Comparison of ENCODE assay signal across 20 cellular contexts in genomic region chr5:126055348-126055729, GRCh38.
DNase-seq lines count a peak whose midpoint lies in the region; ATAC-seq and TF ChIP-seq lines count a peak whose summit lies in the region.
"Had no signal": no experiment of that assay in that cellular context is flagged by ENCODE, and none has a peak within 500 bp of the region (broad histone marks: within the 10 kb centered on the region; RNA-seq: fewer than 3 reads in every experiment).

No MANE protein-coding gene starts in this region.

- H3K4me3 ChIP-seq in vagina = no peak overlapping the region
- H3K4me3 ChIP-seq: lower lobe of right lung, prostate gland had no signal

- DNase-seq in HEK293T (ENCODE audit: extremely low spot score) = peak; percentile 22
- peak; percentile 64 for DNase-seq in NCI-H1105 treated with DMSO at 0.1 percent for 48 hours (lab: John Stamatoyannopoulos, UW)
- peak; percentile 61 to 62 for DNase-seq in SHP77 (lab: John Stamatoyannopoulos, UW)
- peak; percentile 50 for DNase-seq in left kidney (ENCODE audit: low read depth, low spot score)
- no peak for DNase-seq in activated CD4-positive, alpha-beta T cell treated with anti-CD3 and anti-CD28 coated beads for 36 hours
- DNase-seq in vagina (ENCODE audit: extremely low spot score in 2 of 2) = no peak
- DNase-seq: activated CD4-positive, CD25-positive, alpha-beta regulatory T cell; activated CD8-positive, alpha-beta memory T cell treated with anti-CD3 and anti-CD28 coated beads, Interleukin-2, amount 10 ng/mL, durations not matched to agents 7 days and 5 days; activated effector memory CD4-positive, alpha-beta T cell treated with anti-CD3 and anti-CD28 coated beads, Interleukin-2, amount 50 U/mL, for 16 hours; anterior cingulate cortex; IMR-90; lower lobe of right lung; NCI-H82; RPMI8226; T-helper 1 cell had no signal

- no peaks in the 10 kb centered on the region for H3K27me3 Mint-ChIP-seq in activated CD4-positive, alpha-beta T cell treated with anti-CD3 and anti-CD28 coated beads for 36 hours
- H3K27me3 Mint-ChIP-seq: activated CD8-positive, alpha-beta memory T cell treated with anti-CD3 and anti-CD28 coated beads, Interleukin-2, amount 10 ng/mL, durations not matched to agents 7 days and 5 days had no signal

- H3K36me3 ChIP-seq in vagina = no peaks in the 10 kb centered on the region
- H3K36me3 ChIP-seq: lower lobe of right lung, prostate gland had no signal

- intact Hi-C loops in activated CD4-positive, alpha-beta T cell treated with anti-CD3 and anti-CD28 coated beads for 36 hours (cut with DNase I, micrococcal nuclease) = no loop called here
- intact Hi-C loops in vagina (cut with DNase I) = no loop called here

- ATAC-seq in activated CD4-positive, alpha-beta T cell treated with anti-CD3 and anti-CD28 coated beads for 36 hours = no peak
- ATAC-seq in HG03108 (IDR thresholded peaks at IDR 0.05; ENCODE audit: unreplicated experiment) = no peak
- ATAC-seq: activated CD8-positive, alpha-beta memory T cell treated with anti-CD3 and anti-CD28 coated beads, Interleukin-2, amount 10 ng/mL, durations not matched to agents 7 days and 5 days; HCT116; lower lobe of right lung had no signal

- no peaks in the 10 kb centered on the region for H3K27me3 ChIP-seq in vagina
- H3K27me3 ChIP-seq: foreskin keratinocyte had no signal

- no peaks in the 10 kb centered on the region for H3K4me1 Mint-ChIP-seq in activated CD4-positive, alpha-beta T cell treated with anti-CD3 and anti-CD28 coated beads for 36 hours
- H3K4me1 Mint-ChIP-seq: activated CD8-positive, alpha-beta memory T cell treated with anti-CD3 and anti-CD28 coated beads, Interleukin-2, amount 10 ng/mL, durations not matched to agents 7 days and 5 days; B cell had no signal

- CTCF ChIA-PET in HEK293T (lab: Yijun Ruan, JAX) = no interaction called here
- CTCF ChIA-PET in activated CD4-positive, alpha-beta T cell treated with anti-CD3 and anti-CD28 coated beads for 36 hours (lab: Charles Lee) = no interaction called here

- H3K4me3 Mint-ChIP-seq in activated CD4-positive, alpha-beta T cell treated with anti-CD3 and anti-CD28 coated beads for 36 hours = no peak overlapping the region
- H3K4me3 Mint-ChIP-seq: activated CD8-positive, alpha-beta memory T cell treated with anti-CD3 and anti-CD28 coated beads, Interleukin-2, amount 10 ng/mL, durations not matched to agents 7 days and 5 days; B cell had no signal

- no peak overlapping the region for H3K27ac Mint-ChIP-seq in activated CD4-positive, alpha-beta T cell treated with anti-CD3 and anti-CD28 coated beads for 36 hours
- H3K27ac Mint-ChIP-seq: activated CD8-positive, alpha-beta memory T cell treated with anti-CD3 and anti-CD28 coated beads, Interleukin-2, amount 10 ng/mL, durations not matched to agents 7 days and 5 days; B cell had no signal

- no peak for TF ChIP-seq POLR2A in vagina (IDR thresholded peaks at IDR 0.05)

- no peaks in the 10 kb centered on the region for H3K9me3 ChIP-seq in vagina
- H3K9me3 ChIP-seq: lower lobe of right lung, prostate gland had no signal

- H3K9me3 Mint-ChIP-seq in activated CD4-positive, alpha-beta T cell treated with anti-CD3 and anti-CD28 coated beads for 36 hours (ENCODE audit: low read depth) = peaks cover 5% of the 10 kb centered on the region

- no peak overlapping the region for H3K27ac ChIP-seq in vagina
- H3K27ac ChIP-seq: foreskin keratinocyte, lower lobe of right lung, prostate gland had no signal

- no peak for TF ChIP-seq CTCF in vagina (IDR thresholded peaks at IDR 0.05)

- H3K4me1 ChIP-seq in vagina = peaks cover 7% of the 10 kb centered on the region
- H3K4me1 ChIP-seq: foreskin keratinocyte, lower lobe of right lung, prostate gland had no signal

- H3K36me3 Mint-ChIP-seq in activated CD4-positive, alpha-beta T cell treated with anti-CD3 and anti-CD28 coated beads for 36 hours (ENCODE audit: low read depth) = no peaks in the 10 kb centered on the region
- H3K36me3 Mint-ChIP-seq: activated CD8-positive, alpha-beta memory T cell treated with anti-CD3 and anti-CD28 coated beads, Interleukin-2, amount 10 ng/mL, durations not matched to agents 7 days and 5 days had no signal

- POLR2A ChIA-PET in HEK293T (lab: Yijun Ruan, JAX) = no interaction called here
- POLR2A ChIA-PET in activated CD4-positive, alpha-beta T cell treated with anti-CD3 and anti-CD28 coated beads for 36 hours (lab: Charles Lee) = no interaction called here

TF ChIP-seq in HEK293T, 16 proteins besides CTCF, POLR2A, EP300 and RAD21:
- peak; percentile 64; the same call in 1 of the 2 replicates for TF ChIP-seq ZNF384 (IDR thresholded peaks at IDR 0.05)
- no peak for TF ChIP-seq ELF4 (IDR thresholded peaks at IDR 0.05)
- no peak for TF ChIP-seq SP1 (IDR thresholded peaks at IDR 0.05)
- TF ChIP-seq ARNT (IDR thresholded peaks at IDR 0.05) = no peak
- TF ChIP-seq PKNOX1 (IDR thresholded peaks at IDR 0.05) = peak; percentile 79
- TF ChIP-seq CTBP1 (IDR thresholded peaks at IDR 0.05; ENCODE audit: borderline replicate concordance) = peak; percentile 83
- TF ChIP-seq FOXK2 (IDR thresholded peaks at IDR 0.05) = no peak
- TF ChIP-seq SUZ12 (IDR thresholded peaks at IDR 0.05) = no peak
- TF ChIP-seq L3MBTL2 (conservative IDR thresholded peaks at IDR 0.05) = no peak

Comparison
In these comparisons a context has a peak if more than half of its experiments do, and no peak if none do; other contexts are left out.
1. DNase-seq: peak in HEK293T (single experiment), NCI-H1105 treated with DMSO at 0.1 percent for 48 hours (single experiment), SHP77 (2 of 2) and left kidney (single experiment); none in activated CD4-positive, alpha-beta T cell treated with anti-CD3 and anti-CD28 coated beads for 36 hours (single experiment) and vagina (0 of 2).